22 cellular contexts compared by ENCODE assay signal in the genomic region with DNA sequence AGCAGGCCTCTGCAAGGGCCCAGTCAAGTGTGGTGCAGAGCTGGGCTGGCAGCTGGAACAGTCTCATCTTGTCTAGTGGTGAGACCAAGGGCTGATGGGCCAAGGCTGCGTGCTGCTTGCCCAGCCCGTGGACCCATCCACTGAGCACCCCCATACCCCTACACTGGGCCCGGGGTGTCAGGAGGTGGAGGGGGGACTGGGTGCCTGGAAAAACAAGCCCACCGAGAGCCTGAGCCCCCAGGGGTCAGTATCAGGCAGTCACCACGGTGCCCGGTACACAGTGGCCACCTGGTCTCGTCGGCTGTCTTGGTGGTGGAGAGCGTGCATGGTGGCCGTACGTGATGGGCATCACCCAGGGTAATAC.
DNase-seq lines count a peak whose midpoint lies in the region; TF ChIP-seq lines count a peak whose summit lies in the region.
"Had no signal": no experiment of that assay in that cellular context is flagged by ENCODE, and none has a peak within 500 bp of the region (broad histone marks: within the 10 kb centered on the region; RNA-seq: fewer than 3 reads in every experiment).

No MANE protein-coding gene starts in this region.

- TF ChIP-seq EP300 in tibial nerve (IDR thresholded peaks at IDR 0.05) = no peak

- H3K9me3 ChIP-seq in GM23248 (ENCODE audit: low read depth) (no peaks in the 10 kb centered on the region), adrenal gland (replicated peaks in 1 of 3) (no peaks in the 10 kb centered on the region), muscle layer of colon (ENCODE audit: low read length) (no peaks in the 10 kb centered on the region), tibial nerve (no peaks in the 10 kb centered on the region), endodermal cell (ENCODE audit: control insufficient read depth, low read length) (no peaks in the 10 kb centered on the region)
- H3K9me3 ChIP-seq: ascending aorta, colonic mucosa had no signal

- WGBS in GM23248 (ENCODE audit: low coverage in 1 of 2, low lambda C conversion rate in 2 of 2, missing lambda C conversion rate in 2 of 2), 2 experiments = 93 to 99% methylated on average over 11 of the region's 11 CpGs
- WGBS in adrenal gland, 4 donors = 90 to 93% (median 91%) methylated on average over 3 to 11 of the region's 11 CpGs
- 85 to 86% methylated on average over 11 of the region's 11 CpGs for WGBS in tibial nerve, 2 donors
- 94 to 100% methylated on average over 3 to 10 of the region's 11 CpGs for WGBS in endodermal cell (ENCODE audit: insufficient coverage in 1 of 2, insufficient read length in 1 of 2), 2 experiments

- TF ChIP-seq CTCF in adrenal gland (IDR thresholded peaks at IDR 0.05) = no peak
- TF ChIP-seq CTCF in tibial nerve (IDR thresholded peaks at IDR 0.05) = no peak
- no peak for TF ChIP-seq CTCF in endodermal cell (conservative IDR thresholded peaks at IDR 0.05)
- no peak for TF ChIP-seq CTCF in glutamatergic neuron (IDR thresholded peaks at IDR 0.05; ENCODE audit: partially characterized antibody, unreplicated experiment)

- H4K20me1 ChIP-seq in GM23248 (ENCODE audit: insufficient read depth) = no peaks in the 10 kb centered on the region

- H3K4me3 ChIP-seq in GM23248 (no peak overlapping the region), adrenal gland (no peak overlapping the region), muscle layer of colon (ENCODE audit: low read depth in 1 of 2, low read length in 2 of 2) (no peak overlapping the region), tibial nerve (no peak overlapping the region), endodermal cell (ENCODE audit: low read length) (no peak overlapping the region)
- H3K4me3 ChIP-seq: ascending aorta, colonic mucosa, neural progenitor cell had no signal

- H3K9ac ChIP-seq in GM23248 = no peak overlapping the region
- H3K9ac ChIP-seq in muscle layer of colon (ENCODE audit: low read length) = peak overlapping the region; percentile 13
- H3K9ac ChIP-seq in endodermal cell (ENCODE audit: extremely low read depth, low read length, poor library complexity, severe bottlenecking) = no peak overlapping the region
- H3K9ac ChIP-seq: neural progenitor cell had no signal

- H3K27me3 ChIP-seq in GM23248 (replicated peaks; ENCODE audit: insufficient read depth) (no peaks in the 10 kb centered on the region), adrenal gland (no peaks in the 10 kb centered on the region), muscle layer of colon (ENCODE audit: control insufficient read depth in 1 of 2, insufficient read depth in 2 of 2, low read length in 2 of 2) (no peaks in the 10 kb centered on the region), tibial nerve (no peaks in the 10 kb centered on the region), endodermal cell (ENCODE audit: control insufficient read depth, insufficient read depth, low read length, poor library complexity, severe bottlenecking) (no peaks in the 10 kb centered on the region)
- H3K27me3 ChIP-seq: ascending aorta, colonic mucosa, neural progenitor cell had no signal

- H3K4me1 ChIP-seq in GM23248 (ENCODE audit: insufficient read depth) = peaks cover 32% of the 10 kb centered on the region
- peaks cover 85 to 98% of the 10 kb centered on the region in 2 donors for H3K4me1 ChIP-seq in adrenal gland (replicated peaks in 1 of 2)
- H3K4me1 ChIP-seq in muscle layer of colon (ENCODE audit: insufficient read depth, low read length) = peaks cover 88% of the 10 kb centered on the region
- peaks cover 0 to 100% (median 89%) of the 10 kb centered on the region in 4 donors for H3K4me1 ChIP-seq in tibial nerve
- peaks cover 19% of the 10 kb centered on the region for H3K4me1 ChIP-seq in endodermal cell (ENCODE audit: control insufficient read depth, insufficient read depth, low read length)

- no peaks in the 10 kb centered on the region for H3K9me3 Mint-ChIP-seq in endodermal cell
- H3K9me3 Mint-ChIP-seq in glutamatergic neuron (ENCODE audit: unreplicated experiment) = peaks cover 18% of the 10 kb centered on the region
- H3K9me3 Mint-ChIP-seq: neural progenitor cell; T-helper 1 cell treated with Interleukin-12 subunit alpha and Interleukin-12 subunit beta and Interleukin-4 antibody, amounts not matched to agents 30 μg/mL and 1 μg/mL, for 36 hours had no signal

- DNase-seq in GM23248 (no peak), adrenal gland (no peak), tibial nerve (ENCODE audit: low spot score in 2 of 2) (no peak), endodermal cell (no peak), glutamatergic neuron (no peak), mucosa of gallbladder (ENCODE audit: low spot score) (no peak)
- no peak for DNase-seq in stimulated activated naive CD4-positive, alpha-beta T cell treated with Interleukin-2 at 50 U/mL for 16 hours (lab: John Stamatoyannopoulos, UW)
- DNase-seq: activated CD4-positive, alpha-beta T cell treated with anti-CD3 and anti-CD28 coated beads, Interleukin-2, amount 50 U/mL, for 4 hours; activated naive CD4-positive, alpha-beta T cell treated with Interleukin-2 at 50 U/mL for 16 hours; activated T-cell treated with anti-CD3 and anti-CD28 coated beads, Interleukin-2, amount 50 U/mL, for 1 hour; colonic mucosa; Kasumi-1; kidney; mesendoderm; NCI-H1092 treated with DMSO at 0.1 percent for 48 hours; NCI-H526; SHP77 had no signal

- intact Hi-C loops in adrenal gland (cut with DNase I) = no loop called here

- H3K4me2 ChIP-seq in GM23248 (ENCODE audit: unreplicated experiment) = no peak overlapping the region
- H3K4me2 ChIP-seq: neural progenitor cell had no signal

- no peak overlapping the region for H3K27ac Mint-ChIP-seq in endodermal cell
- no peak overlapping the region for H3K27ac Mint-ChIP-seq in glutamatergic neuron (ENCODE audit: unreplicated experiment)

- no peak overlapping the region for H3K4me3 Mint-ChIP-seq in endodermal cell
- H3K4me3 Mint-ChIP-seq in glutamatergic neuron (ENCODE audit: unreplicated experiment) = no peak overlapping the region
- H3K4me3 Mint-ChIP-seq: T-helper 1 cell treated with Interleukin-12 subunit alpha and Interleukin-12 subunit beta and Interleukin-4 antibody, amounts not matched to agents 30 μg/mL and 1 μg/mL, for 36 hours had no signal

- H3K9me2 ChIP-seq in GM23248 (ENCODE audit: insufficient read depth) = no peaks in the 10 kb centered on the region

- no peak for TF ChIP-seq POLR2A in adrenal gland (IDR thresholded peaks at IDR 0.05)
- no peak for TF ChIP-seq POLR2A in tibial nerve (IDR thresholded peaks at IDR 0.05)

- no peaks in the 10 kb centered on the region for H3K36me3 Mint-ChIP-seq in endodermal cell (ENCODE audit: low read depth)
- no peaks in the 10 kb centered on the region for H3K36me3 Mint-ChIP-seq in glutamatergic neuron (ENCODE audit: unreplicated experiment)
- H3K36me3 Mint-ChIP-seq: neural progenitor cell had no signal

- peaks cover 99% of the 10 kb centered on the region for H3K79me2 ChIP-seq in GM23248 (ENCODE audit: insufficient read depth)

- H2AFZ ChIP-seq in GM23248 = no peak overlapping the region
- H2AFZ ChIP-seq: neural progenitor cell had no signal

- in situ Hi-C loops in GM23248 (cut with MboI) = no loop called here

- H3F3A ChIP-seq in GM23248 (ENCODE audit: insufficient read depth) = peaks cover 9% of the 10 kb centered on the region; the same call in 1 of the 2 replicates

- no peaks in the 10 kb centered on the region for H3K36me3 ChIP-seq in GM23248 (ENCODE audit: low read depth)
- no peaks in the 10 kb centered on the region for H3K36me3 ChIP-seq in adrenal gland (replicated peaks in 1 of 2)
- H3K36me3 ChIP-seq in muscle layer of colon (ENCODE audit: insufficient read depth, low read length) = no peaks in the 10 kb centered on the region
- H3K36me3 ChIP-seq in tibial nerve = no peaks in the 10 kb centered on the region
- H3K36me3 ChIP-seq in endodermal cell (ENCODE audit: control insufficient read depth, insufficient read depth, low read length) = no peaks in the 10 kb centered on the region
- H3K36me3 ChIP-seq: ascending aorta, colonic mucosa, neural progenitor cell had no signal

- H3K27ac ChIP-seq in GM23248 (0 out of 2 replicates have a peak overlapping the region, but pooled peaks have one; percentile 1), adrenal gland (peak overlapping the region in 3 of 5 donors; percentile 45 to 99 (median 54)), muscle layer of colon (ENCODE audit: low read depth, low read length) (peak overlapping the region; percentile 97), tibial nerve (peak overlapping the region in 3 of 4 donors; percentile 29 to 93 (median 70)), endodermal cell (ENCODE audit: low read depth, low read length) (no peak overlapping the region)
- H3K27ac ChIP-seq: colonic mucosa, neural progenitor cell, VCaP had no signal

- H3K27me3 Mint-ChIP-seq in endodermal cell (ENCODE audit: insufficient read depth) (no peaks in the 10 kb centered on the region), glutamatergic neuron (ENCODE audit: unreplicated experiment) (peaks cover 23% of the 10 kb centered on the region)

- H3K4me1 Mint-ChIP-seq in endodermal cell = peaks cover 55% of the 10 kb centered on the region
- H3K4me1 Mint-ChIP-seq in glutamatergic neuron (ENCODE audit: low read depth, unreplicated experiment) = peaks cover 57% of the 10 kb centered on the region
